In genomic region chr5:140564196-140565023, GRCh38 we compare ENCODE assay signal across 8 cellular contexts. TPM values are rescaled to one million over a fixed set of nuclear protein-coding genes. Genes with fewer than 3 reads are reported as not detected.
DNase-seq lines count a peak whose midpoint lies in the region; ATAC-seq and TF ChIP-seq lines count a peak whose summit lies in the region.

Gene APBB3 (minus strand): TSS chr5:140564598. CDS start chr5:140564245, 353 bp downstream.
Gene SLC35A4 (plus strand): TSS chr5:140564828. CDS start chr5:140567170, 2,342 bp downstream.

- H3K4me3 ChIP-seq in A673 (ENCODE audit: low read depth, low read length, poor library complexity, severe bottlenecking), result peak within 1 kb of the TSS; percentile 66
- peak within 1 kb of the TSS; percentile 89 for H3K4me3 ChIP-seq in WERI-Rb-1 (ENCODE audit: low read depth, low read length)
- peak within 1 kb of the TSS; percentile 88 to 92 (median 90) for H3K4me3 ChIP-seq in mammary epithelial cell (replicated peaks in 1 of 3; ENCODE audit: insufficient read depth in 1 of 3, low read depth in 2 of 3, low read length in 3 of 3)
- peak within 1 kb of the TSS; percentile 98 for H3K4me3 ChIP-seq in iPS-20b (ENCODE audit: low read length)
- H3K4me3 ChIP-seq in skin epidermis, result peak within 1 kb of the TSS; percentile 58 to 85 (median 65)

- ATAC-seq in GM18868 (IDR thresholded peaks at IDR 0.05; ENCODE audit: unreplicated experiment) (peak; percentile 87), HG03135 (IDR thresholded peaks at IDR 0.05; ENCODE audit: unreplicated experiment) (peak; percentile 91)

- peak within 1 kb of the TSS; percentile 96 for H3K4me2 ChIP-seq in mammary epithelial cell (ENCODE audit: insufficient read depth, low read depth, low read length)

- dilution Hi-C loops in mammary epithelial cell (cut with HindIII; ENCODE audit: low sequenced_read_pairs), result loop anchor here (5.0 kb wide), 1 partner anchor 83 kb away; the partner anchor contains the start of genes IK and NDUFA2

- H3K9me3 ChIP-seq in A673 (ENCODE audit: low read depth, low read length, poor library complexity, severe bottlenecking) (no peaks in the 10 kb centered on the region), WERI-Rb-1 (ENCODE audit: severe bottlenecking) (no peaks in the 10 kb centered on the region), mammary epithelial cell (replicated peaks; ENCODE audit: insufficient read depth, low read length) (no peaks in the 10 kb centered on the region), iPS-20b (ENCODE audit: insufficient read depth, low read depth, low read length) (no peaks in the 10 kb centered on the region)

- no TSS peak for BruUV-seq in A673 (replicated peaks; lab: Mats Ljungman, UMichigan)
- BruUV-seq in mammary epithelial cell (replicated peaks; lab: Mats Ljungman, UMichigan), result no TSS peak

- H3K27ac ChIP-seq in A673 (ENCODE audit: low read depth, low read length, poor library complexity, severe bottlenecking) (peak within 1 kb of the TSS; percentile 92), WERI-Rb-1 (peak within 1 kb of the TSS; percentile 93), mammary epithelial cell (ENCODE audit: insufficient read depth, low read depth, low read length) (peak within 1 kb of the TSS; percentile 82), iPS-20b (ENCODE audit: low read length) (peak within 1 kb of the TSS; percentile 72), skin epidermis (peak within 1 kb of the TSS; percentile 43 to 95 (median 89))

- H3K9ac ChIP-seq in mammary epithelial cell (ENCODE audit: insufficient read depth, low read length) (peak within 1 kb of the TSS; percentile 91), iPS-20b (ENCODE audit: low read depth, low read length) (peak within 1 kb of the TSS; percentile 96)

- peak within 1 kb of the TSS; percentile 99 for H2AFZ ChIP-seq in mammary epithelial cell (ENCODE audit: low read depth, low read length)

- peaks cover 15% of the 10 kb centered on the region for H3K4me1 ChIP-seq in A673 (ENCODE audit: insufficient read depth, low read length, poor library complexity, severe bottlenecking)
- H3K4me1 ChIP-seq in mammary epithelial cell (ENCODE audit: insufficient read depth, low read length), result peaks cover 18% of the 10 kb centered on the region
- peaks cover 3% of the 10 kb centered on the region; the same call in 1 of the 2 replicates for H3K4me1 ChIP-seq in iPS-20b (ENCODE audit: insufficient read depth, low read length)

- POLR2A ChIA-PET in A673 (lab: Charles Lee; ENCODE audit: low non-redundant PET), result interaction anchor here (0.6 kb wide), 2 partner anchors 160 to 561 kb away, joined by 4 to 15 read pairs; no protein-coding TSS in a partner anchor

- peak; percentile 99 for DNase-seq in A673 (ENCODE audit: low spot score)
- peak; percentile 97 for DNase-seq in NCI-H2227 (lab: John Stamatoyannopoulos, UW; ENCODE audit: unreplicated experiment)
- DNase-seq in WERI-Rb-1, result peak; percentile 98
- peak; percentile 96 for DNase-seq in mammary epithelial cell

- H4K20me1 ChIP-seq in mammary epithelial cell (ENCODE audit: insufficient read depth, low read length), result no peaks in the 10 kb centered on the region

- in situ Hi-C loops in mammary epithelial cell (cut with MboI; ENCODE audit: low sequenced_read_pairs in 2 of 2), result loop anchor here (5.0 to 10.0 kb wide), 2 partner anchors 68 to 160 kb away; partner anchors contain the start of gene CD14 (in 1 of the 2)

- CTCF ChIA-PET in A673 (lab: Charles Lee) (no interaction called here), mammary epithelial cell (lab: Charles Lee; ENCODE audit: low non-redundant PET) (no interaction called here)

- intact Hi-C loops in A673 (cut with micrococcal nuclease; ENCODE audit: unreplicated experiment) (loop anchor here (5.0 kb wide), 1 partner anchor 73 kb away; the partner anchor contains the start of gene TMCO6), mammary epithelial cell (cut with micrococcal nuclease) (loop anchor here (1.0 kb wide), 2 partner anchors 71 to 83 kb away; partner anchors contain the start of genes IK and NDUFA2)

- WGBS in mammary epithelial cell (ENCODE audit: low coverage, missing lambda C conversion rate), result 0% methylated on average over 10 of the region's 74 CpGs

- TF ChIP-seq CTCF in A673 (conservative IDR thresholded peaks at IDR 0.05; ENCODE audit: low read depth, low read length), result no peak
- no peak for TF ChIP-seq CTCF in WERI-Rb-1 (IDR thresholded peaks at IDR 0.05; ENCODE audit: low read depth, low read length)
- no peak for TF ChIP-seq CTCF in mammary epithelial cell (conservative IDR thresholded peaks at IDR 0.05 in 1 of 2, IDR thresholded peaks at IDR 0.05 in 1 of 2; ENCODE audit: extremely low read depth in 1 of 2, insufficient read depth in 1 of 2, low read depth in 1 of 2, low read length in 2 of 2)

- H3K36me3 ChIP-seq in A673 (ENCODE audit: insufficient read depth, low read length, poor library complexity, severe bottlenecking) (peaks cover 21% of the 10 kb centered on the region), WERI-Rb-1 (peaks cover 35% of the 10 kb centered on the region), mammary epithelial cell (ENCODE audit: insufficient read depth, low read length) (peaks cover 8% of the 10 kb centered on the region), iPS-20b (ENCODE audit: insufficient read depth, low read depth, low read length) (peaks cover 28% of the 10 kb centered on the region)

- peaks cover 32% of the 10 kb centered on the region for H3K79me2 ChIP-seq in mammary epithelial cell (ENCODE audit: insufficient read depth, low read length)

- H3K27me3 ChIP-seq in A673 (replicated peaks; ENCODE audit: insufficient read depth, low read depth, low read length, poor library complexity), result no peaks in the 10 kb centered on the region
- no peaks in the 10 kb centered on the region for H3K27me3 ChIP-seq in WERI-Rb-1 (ENCODE audit: insufficient read depth, low read depth, severe bottlenecking)
- no peaks in the 10 kb centered on the region for H3K27me3 ChIP-seq in mammary epithelial cell (ENCODE audit: insufficient read depth, low read length)
- no peaks in the 10 kb centered on the region for H3K27me3 ChIP-seq in iPS-20b (ENCODE audit: insufficient read depth, low read length)

RNA-seq across cellular contexts. Expression of gene APBB3, which starts in this region (rescaled TPM):
- total RNA-seq in A673 (2021), result 27.8 and 30.2 TPM in 2 replicates
- total RNA-seq in mammary epithelial cell, result 10 to 100 TPM; 12.2 to 18.4 TPM
- polyA plus RNA-seq in mammary epithelial cell, result 6.4 TPM
- polyA minus RNA-seq in mammary epithelial cell, result 3.4 TPM

RNA-seq across cellular contexts. Expression of gene SLC35A4, which starts in this region (rescaled TPM):
- total RNA-seq in A673 (2021) (99.6 and 101 TPM in 2 replicates), mammary epithelial cell (10 to 100 TPM; 24.0 to 62.2 TPM)
- polyA plus RNA-seq in mammary epithelial cell, result 89.7 TPM
- 193 TPM for polyA minus RNA-seq in mammary epithelial cell

Comparison
In these comparisons a context has a peak if more than half of its experiments do, and no peak if none do; other contexts are left out.
1. Peak in every context shown above with its lines: DNase-seq, ATAC-seq, H3K4me3 ChIP-seq and H3K27ac ChIP-seq.